Comparison of ENCODE assay signal across 1 cellular context in genomic region chr3:49022751-49023171, GRCh38.
TF ChIP-seq lines count a peak whose summit lies in the region.

No MANE protein-coding gene starts in this region.

TF ChIP-seq in IMR-90, 13 proteins besides CTCF, POLR2A, EP300 and RAD21:
- TF ChIP-seq BHLHE40 (IDR thresholded peaks at IDR 0.05; ENCODE audit: low read depth, low read length) (no peak), CHD1 (IDR thresholded peaks at IDR 0.05; ENCODE audit: low read depth, low read length) (no peak), CEBPB (IDR thresholded peaks at IDR 0.05; ENCODE audit: low read depth, low read length) (no peak), MAFK (IDR thresholded peaks at IDR 0.05; ENCODE audit: low read depth, low read length) (no peak), RCOR1 (IDR thresholded peaks at IDR 0.05; ENCODE audit: insufficient replicate concordance, low read length) (no peak), SMC3 (IDR thresholded peaks at IDR 0.05; ENCODE audit: low read depth, low read length) (no peak), RFX5 (IDR thresholded peaks at IDR 0.05; ENCODE audit: low read depth, low read length) (no peak), NFE2L2 (IDR thresholded peaks at IDR 0.05; ENCODE audit: low read depth, low read length) (no peak), ELK1 (IDR thresholded peaks at IDR 0.05; ENCODE audit: borderline replicate concordance, low read depth, low read length) (no peak), MAZ (IDR thresholded peaks at IDR 0.05; ENCODE audit: borderline replicate concordance, low read depth, low read length) (no peak), USF2 (IDR thresholded peaks at IDR 0.05; ENCODE audit: low read depth, low read length) (no peak), FOS (IDR thresholded peaks at IDR 0.05; ENCODE audit: low read depth, low read length) (no peak), MXI1 (IDR thresholded peaks at IDR 0.05; ENCODE audit: borderline replicate concordance, low read depth, low read length) (no peak)
